Comparison of ENCODE assay signal across 17 cellular contexts in genomic region chr16:3618782-3619166, GRCh38. TPM values are rescaled to one million over a fixed set of nuclear protein-coding genes. Genes with fewer than 3 reads are reported as not detected.
DNase-seq lines count a peak whose midpoint lies in the region; ATAC-seq and TF ChIP-seq lines count a peak whose summit lies in the region.
"Had no signal": no experiment of that assay in that cellular context is flagged by ENCODE, and none has a peak within 500 bp of the region (broad histone marks: within the 10 kb centered on the region; RNA-seq: fewer than 3 reads in every experiment).

No MANE protein-coding gene starts in this region.

- no peaks in the 10 kb centered on the region for H4K20me1 ChIP-seq in DOHH2 (ENCODE audit: control insufficient read depth, insufficient read depth, low read depth, low read length)

- H3K9me2 ChIP-seq in DOHH2 (replicated peaks; ENCODE audit: control insufficient read depth, low read length): no peaks in the 10 kb centered on the region

- in situ Hi-C loops in transverse colon (cut with MboI; ENCODE audit: low pct_ligation_motif_present in 1 of 4, low pct_unique_long_range_greater_than_20kb in 1 of 4, low sequenced_read_pairs in 3 of 4): no loop called here

- H3K4me3 ChIP-seq in DOHH2 (ENCODE audit: low read length): peak overlapping the region; percentile 53
- no peak overlapping the region for H3K4me3 ChIP-seq in transverse colon
- H3K4me3 ChIP-seq: right atrium auricular region had no signal

- TF ChIP-seq CTCF in DOHH2 (IDR thresholded peaks at IDR 0.05; ENCODE audit: low read depth, low read length, poor library complexity, severe bottlenecking): no peak
- TF ChIP-seq CTCF in activated B cell treated with CpG ODN at 0.5 μM for 24 hours (IDR thresholded peaks at IDR 0.05): no peak
- TF ChIP-seq CTCF in glutamatergic neuron (IDR thresholded peaks at IDR 0.05; ENCODE audit: partially characterized antibody, unreplicated experiment): no peak
- no peak for TF ChIP-seq CTCF in transverse colon (IDR thresholded peaks at IDR 0.05)

- no peak for TF ChIP-seq EP300 in transverse colon (IDR thresholded peaks at IDR 0.05; ENCODE audit: low read depth)

- H3K27ac Mint-ChIP-seq in activated B cell treated with CpG ODN at 0.5 μM for 24 hours (no peak overlapping the region), glutamatergic neuron (ENCODE audit: unreplicated experiment) (no peak overlapping the region)
- H3K27ac Mint-ChIP-seq: natural killer cell treated with Interleukin-12 subunit alpha and Interleukin-12 subunit beta and Interleukin-15 and Interleukin-18, amount 100 ng/mL, for 72 hours had no signal

- H3K36me3 Mint-ChIP-seq in activated B cell treated with CpG ODN at 0.5 μM for 24 hours (ENCODE audit: low read depth) (peaks cover 21% of the 10 kb centered on the region), glutamatergic neuron (ENCODE audit: unreplicated experiment) (peaks cover 4% of the 10 kb centered on the region)

- H3K27me3 Mint-ChIP-seq in activated B cell treated with CpG ODN at 0.5 μM for 24 hours: no peaks in the 10 kb centered on the region
- H3K27me3 Mint-ChIP-seq in glutamatergic neuron (ENCODE audit: unreplicated experiment): peaks cover 2% of the 10 kb centered on the region
- H3K27me3 Mint-ChIP-seq: CD8-positive, alpha-beta memory T cell; natural killer cell treated with Interleukin-12 subunit alpha and Interleukin-12 subunit beta and Interleukin-15 and Interleukin-18, amount 100 ng/mL, for 72 hours; stimulated activated naive CD8-positive, alpha-beta T cell treated with anti-CD3 and anti-CD28 coated beads, Interleukin-15, Interleukin-2, amounts not matched to agents 100 ng/mL and 50 ng/mL, for 24 hours had no signal

- DNase-seq in M059J (ENCODE audit: low read depth) (peak; percentile 79), activated B cell treated with CpG ODN at 0.5 μM for 24 hours (no peak), mesenteric fat pad (ENCODE audit: low spot score) (peak; percentile 3), 8988T (no peak), glutamatergic neuron (no peak), HuH-7 (ENCODE audit: low spot score) (no peak), transverse colon (no peak)
- DNase-seq: activated CD8-positive, alpha-beta memory T cell treated with anti-CD3 and anti-CD28 coated beads, Interleukin-2, amount 50 U/mL, for 48 hours; CD8-positive, alpha-beta memory T cell; kidney; NCI-H1048; NCI-H2227 treated with DMSO at 0.1 percent for 48 hours; stimulated activated CD4-positive, alpha-beta T cell treated with anti-CD3 and anti-CD28 coated beads, Interleukin-4, amount 100 ng/mL, for 4 hours had no signal

- H3K27ac ChIP-seq in DOHH2 (ENCODE audit: low read depth, low read length): peak overlapping the region; percentile 99
- H3K27ac ChIP-seq in transverse colon: no peak overlapping the region
- H3K27ac ChIP-seq: right atrium auricular region had no signal

- CTCF ChIA-PET in activated B cell treated with CpG ODN at 0.5 μM for 24 hours (lab: Charles Lee): no interaction called here

- ATAC-seq in activated B cell treated with CpG ODN at 0.5 μM for 24 hours (ENCODE audit: low read depth): peak; percentile 18
- ATAC-seq: natural killer cell treated with Interleukin-12 subunit alpha and Interleukin-12 subunit beta and Interleukin-15 and Interleukin-18, amount 100 ng/mL, for 72 hours had no signal

- TF ChIP-seq POLR2A in transverse colon (IDR thresholded peaks at IDR 0.05): no peak

- H3K4me3 Mint-ChIP-seq in activated B cell treated with CpG ODN at 0.5 μM for 24 hours (no peak overlapping the region), glutamatergic neuron (ENCODE audit: unreplicated experiment) (no peak overlapping the region)
- H3K4me3 Mint-ChIP-seq: CD8-positive, alpha-beta memory T cell; natural killer cell treated with Interleukin-12 subunit alpha and Interleukin-12 subunit beta and Interleukin-15 and Interleukin-18, amount 100 ng/mL, for 72 hours; stimulated activated naive CD8-positive, alpha-beta T cell treated with anti-CD3 and anti-CD28 coated beads, Interleukin-15, Interleukin-2, amounts not matched to agents 100 ng/mL and 50 ng/mL, for 24 hours had no signal

- POLR2A ChIA-PET in activated B cell treated with CpG ODN at 0.5 μM for 24 hours (lab: Charles Lee): no interaction called here

- no peaks in the 10 kb centered on the region for H3K9me3 Mint-ChIP-seq in activated B cell treated with CpG ODN at 0.5 μM for 24 hours
- no peaks in the 10 kb centered on the region for H3K9me3 Mint-ChIP-seq in glutamatergic neuron (ENCODE audit: unreplicated experiment)
- H3K9me3 Mint-ChIP-seq: CD8-positive, alpha-beta memory T cell; natural killer cell treated with Interleukin-12 subunit alpha and Interleukin-12 subunit beta and Interleukin-15 and Interleukin-18, amount 100 ng/mL, for 72 hours; stimulated activated naive CD8-positive, alpha-beta T cell treated with anti-CD3 and anti-CD28 coated beads, Interleukin-15, Interleukin-2, amounts not matched to agents 100 ng/mL and 50 ng/mL, for 24 hours had no signal

- peaks cover 97% of the 10 kb centered on the region for H3K79me2 ChIP-seq in DOHH2 (ENCODE audit: control insufficient read depth, low read length)

- peaks cover 73% of the 10 kb centered on the region for H3K36me3 ChIP-seq in DOHH2 (ENCODE audit: control insufficient read depth, low read length)
- no peaks in the 10 kb centered on the region for H3K36me3 ChIP-seq in transverse colon
- H3K36me3 ChIP-seq: right atrium auricular region had no signal

- H3K4me1 Mint-ChIP-seq in activated B cell treated with CpG ODN at 0.5 μM for 24 hours (peaks cover 35% of the 10 kb centered on the region), glutamatergic neuron (ENCODE audit: low read depth, unreplicated experiment) (no peaks in the 10 kb centered on the region)

- no peaks in the 10 kb centered on the region for H3K9me3 ChIP-seq in DOHH2 (ENCODE audit: control insufficient read depth, insufficient read depth, low read length)
- no peaks in the 10 kb centered on the region for H3K9me3 ChIP-seq in transverse colon
- H3K9me3 ChIP-seq: right atrium auricular region had no signal

- no peaks in the 10 kb centered on the region for H3K27me3 ChIP-seq in DOHH2 (ENCODE audit: control insufficient read depth, low read length)
- H3K27me3 ChIP-seq in transverse colon: no peaks in the 10 kb centered on the region
- H3K27me3 ChIP-seq: right atrium auricular region had no signal

- H3K4me1 ChIP-seq in DOHH2 (ENCODE audit: control insufficient read depth, low read length) (peaks cover 98% of the 10 kb centered on the region), transverse colon (no peaks in the 10 kb centered on the region)
- H3K4me1 ChIP-seq: right atrium auricular region had no signal

- intact Hi-C loops in activated B cell treated with CpG ODN at 0.5 μM for 24 hours (cut with micrococcal nuclease) (loop anchor here (10.0 kb wide), 1 partner anchor 464 kb away; no protein-coding TSS in a partner anchor), transverse colon (cut with DNase I; ENCODE audit: low total_unique reads) (no loop called here)

- 57 to 73% methylated on average over 2 to 3 of the region's 3 CpGs for WGBS in transverse colon (ENCODE audit: low coverage in 1 of 2), 2 donors

- peaks cover 51% of the 10 kb centered on the region for H3F3A ChIP-seq in DOHH2 (ENCODE audit: control insufficient read depth, insufficient read depth)

- peak overlapping the region; percentile 93 for H3K4me2 ChIP-seq in DOHH2 (ENCODE audit: low read length)

RNA-seq across cellular contexts. Expression of gene SLX4, which starts 7.4 kb away (rescaled TPM):
- total RNA-seq in M059J (2014; rRNA removed; shearing (Covaris generic)): 4.8 and 8.3 TPM in 2 replicates
- 11.4 and 13.0 TPM in 2 replicates for total RNA-seq in activated B cell treated with CpG ODN at 0.5 μM for 24 hours
- 4.4 TPM for total RNA-seq in mesenteric fat pad
- total RNA-seq in glutamatergic neuron (ENCODE audit: unreplicated experiment): 14.1 TPM
- 10 to 100 TPM in 1 of 4 donors, 1 to 10 TPM in 3; 3.0 to 11.5 (median 4.9) TPM for total RNA-seq in transverse colon

RNA-seq across cellular contexts. Expression of gene DNASE1, which starts 35.7 kb away (rescaled TPM):
- 8.3 and 21.1 TPM in 2 replicates for total RNA-seq in M059J (2014; rRNA removed; shearing (Covaris generic))
- total RNA-seq in activated B cell treated with CpG ODN at 0.5 μM for 24 hours: 25.6 and 28.5 TPM in 2 replicates
- 4.3 TPM for total RNA-seq in mesenteric fat pad
- 34.3 TPM for total RNA-seq in glutamatergic neuron (ENCODE audit: unreplicated experiment)
- total RNA-seq in transverse colon: 100 to 1,000 TPM in 1 of 4 donors, 10 to 100 TPM in 3; 27.3 to 139 (median 36.5) TPM

RNA-seq across cellular contexts. Expression of gene NLRC3, which starts 41.6 kb away (rescaled TPM):
- total RNA-seq in M059J (2014; rRNA removed; shearing (Covaris generic)): not detected in 2 replicates
- total RNA-seq in activated B cell treated with CpG ODN at 0.5 μM for 24 hours: 18.5 and 22.2 TPM in 2 replicates
- 1.2 TPM for total RNA-seq in mesenteric fat pad
- total RNA-seq in glutamatergic neuron (ENCODE audit: unreplicated experiment): not detected
- 10 to 100 TPM in 1 of 4 donors, 1 to 10 TPM in 3; 2.3 to 12.3 (median 5.1) TPM for total RNA-seq in transverse colon

Comparison
In these comparisons a context has a peak if more than half of its experiments do, and no peak if none do; other contexts are left out.
1. DNase-seq: peak in M059J (single experiment) and mesenteric fat pad (single experiment); none in activated B cell treated with CpG ODN at 0.5 μM for 24 hours (single experiment), 8988T (single experiment), glutamatergic neuron (single experiment), HuH-7 (single experiment) and transverse colon (single experiment).